12 cellular contexts compared by ENCODE assay signal in the genomic region with DNA sequence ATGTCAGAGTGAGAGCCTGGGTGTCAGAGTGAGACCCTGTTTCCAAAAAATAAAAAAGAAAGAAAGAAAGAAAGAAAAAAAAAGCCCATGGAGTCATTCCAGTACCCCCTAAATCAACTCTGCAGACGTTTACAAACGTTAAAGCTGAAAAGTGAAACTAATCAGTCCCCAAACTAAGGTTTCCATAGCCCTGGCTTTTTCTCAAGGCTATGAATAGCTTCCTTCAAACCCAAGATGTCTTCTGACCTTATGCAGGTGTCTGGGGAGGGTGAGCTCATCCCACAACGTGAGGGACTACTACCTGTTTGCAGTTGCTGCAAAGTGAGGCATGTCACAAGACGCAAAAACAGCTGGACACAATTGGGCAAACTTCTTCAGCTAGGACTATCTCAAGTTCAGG.
DNase-seq lines count a peak whose midpoint lies in the region; ATAC-seq lines count a peak whose summit lies in the region.
"Had no signal": no experiment of that assay in that cellular context is flagged by ENCODE, and none has a peak within 500 bp of the region (broad histone marks: within the 10 kb centered on the region; RNA-seq: fewer than 3 reads in every experiment).

No MANE protein-coding gene starts in this region.

- H3K4me1 Mint-ChIP-seq in CD8-positive, alpha-beta memory T cell, result peaks cover 82 to 91% (median 91%) of the 10 kb centered on the region in 3 donors
- peaks cover 69% of the 10 kb centered on the region for H3K4me1 Mint-ChIP-seq in T-helper 2 cell treated with Interferon-gamma antibody and Interleukin-4, amounts not matched to agents 5 μg/mL and 100 μg/mL, for 36 hours (ENCODE audit: low read depth)

- H3K4me3 Mint-ChIP-seq in CD8-positive, alpha-beta memory T cell, result peak overlapping the region; percentile 16 to 81 (median 60)
- H3K4me3 Mint-ChIP-seq in T-helper 2 cell treated with Interferon-gamma antibody and Interleukin-4, amounts not matched to agents 5 μg/mL and 100 μg/mL, for 36 hours, result peak overlapping the region; percentile 56

- no peaks in the 10 kb centered on the region for H3K9me3 Mint-ChIP-seq in CD8-positive, alpha-beta memory T cell
- H3K9me3 Mint-ChIP-seq in T-helper 2 cell treated with Interferon-gamma antibody and Interleukin-4, amounts not matched to agents 5 μg/mL and 100 μg/mL, for 36 hours, result no peaks in the 10 kb centered on the region

- peak overlapping the region; percentile 85 to 99 (median 90) for H3K27ac Mint-ChIP-seq in CD8-positive, alpha-beta memory T cell
- peak overlapping the region; percentile 81 for H3K27ac Mint-ChIP-seq in T-helper 2 cell treated with Interferon-gamma antibody and Interleukin-4, amounts not matched to agents 5 μg/mL and 100 μg/mL, for 36 hours

- peak in 1 of 5 donors; percentile 58 for DNase-seq in CD8-positive, alpha-beta memory T cell
- no peak for DNase-seq in T-helper 2 cell treated with Interferon-gamma antibody and Interleukin-4, amounts not matched to agents 5 μg/mL and 100 μg/mL, for 36 hours (ENCODE audit: low spot score)
- no peak for DNase-seq in T1000 (lab: John Stamatoyannopoulos, UW)
- no peak for DNase-seq in anterior cingulate cortex (lab: John Stamatoyannopoulos, UW)
- DNase-seq in SW480 (ENCODE audit: low spot score), result no peak
- no peak for DNase-seq in NCI-H2107 (lab: John Stamatoyannopoulos, UW)
- DNase-seq: Caco-2, HCEC 1CT, NCI-H1417 treated with DMSO at 0.1 percent for 48 hours, trophoblast cell had no signal

- H3K36me3 ChIP-seq in CD8-positive, alpha-beta memory T cell (ENCODE audit: insufficient read depth, low read length), result peaks cover 6% of the 10 kb centered on the region

- POLR2A ChIA-PET in CD8-positive, alpha-beta memory T cell (lab: Charles Lee), result interaction anchor here (0.5 to 1.0 kb wide), 3 partner anchors 61 to 182 kb away, joined by 3 to 5 read pairs (median 3); no protein-coding TSS in a partner anchor

- no peaks in the 10 kb centered on the region for H3K27me3 ChIP-seq in CD8-positive, alpha-beta memory T cell (ENCODE audit: insufficient read depth, low read length, poor library complexity, severe bottlenecking)

- H3K27ac ChIP-seq in CD8-positive, alpha-beta memory T cell (ENCODE audit: low read depth, low read length), result no peak overlapping the region

- ATAC-seq in GM19043 (IDR thresholded peaks at IDR 0.05; ENCODE audit: low read depth, unreplicated experiment) (peak; percentile 56), HG02885 (IDR thresholded peaks at IDR 0.05; ENCODE audit: poor library complexity, unreplicated experiment) (peak; percentile 64)

- H3K4me1 ChIP-seq in CD8-positive, alpha-beta memory T cell (ENCODE audit: insufficient read depth, low read length), result peaks cover 89% of the 10 kb centered on the region

- no peak overlapping the region for H3K4me3 ChIP-seq in CD8-positive, alpha-beta memory T cell (ENCODE audit: low read length)

- H3K36me3 Mint-ChIP-seq in CD8-positive, alpha-beta memory T cell, result peaks cover 3 to 55% (median 6%) of the 10 kb centered on the region in 3 donors
- peaks cover 50% of the 10 kb centered on the region for H3K36me3 Mint-ChIP-seq in T-helper 2 cell treated with Interferon-gamma antibody and Interleukin-4, amounts not matched to agents 5 μg/mL and 100 μg/mL, for 36 hours (ENCODE audit: low read depth)

- no peaks in the 10 kb centered on the region for H3K27me3 Mint-ChIP-seq in CD8-positive, alpha-beta memory T cell
- no peaks in the 10 kb centered on the region for H3K27me3 Mint-ChIP-seq in T-helper 2 cell treated with Interferon-gamma antibody and Interleukin-4, amounts not matched to agents 5 μg/mL and 100 μg/mL, for 36 hours (ENCODE audit: low read depth)

- H3K9me3 ChIP-seq in CD8-positive, alpha-beta memory T cell (ENCODE audit: low read length), result no peaks in the 10 kb centered on the region
- H3K9me3 ChIP-seq: Caco-2 had no signal

- CTCF ChIA-PET in CD8-positive, alpha-beta memory T cell (lab: Charles Lee), result interaction anchor here (0.9 to 1.9 kb wide), 7 partner anchors 8 to 371 kb away, joined by 3 to 8 read pairs (median 3); a partner anchor contains a TSS
